ENCODE assay signal across 8 cellular contexts in genomic region chr11:78078218-78079167, GRCh38.
A peak's percentile ranks its signal among the peaks of the same experiment; 100 is the strongest.
DNase-seq lines count a peak whose midpoint lies in the region; ATAC-seq and TF ChIP-seq lines count a peak whose summit lies in the region.

No MANE protein-coding gene starts in this region.

- peaks cover 21% of the 10 kb centered on the region for H3K79me2 ChIP-seq in parathyroid adenoma

- peak; percentile 18 for DNase-seq in ELF-1 (ENCODE audit: low read depth, low spot score)
- DNase-seq in OCI-M1 (lab: John Stamatoyannopoulos, UW): peak; percentile 71
- DNase-seq in epithelial cell of esophagus (ENCODE audit: low read depth): no peak
- no peak for DNase-seq in HPDE6-E6E7 (ENCODE audit: extremely low spot score)
- DNase-seq in SKM-1 treated with dmso at 0.1 percent for 144 hours (lab: John Stamatoyannopoulos, UW; ENCODE audit: unreplicated experiment): no peak

- H3K4me3 ChIP-seq in epithelial cell of esophagus (ENCODE audit: low read length): peak overlapping the region; percentile 95
- H3K4me3 ChIP-seq in parathyroid adenoma (ENCODE audit: low read depth, low read length): peak overlapping the region; percentile 84

- H3K27me3 ChIP-seq in parathyroid adenoma (ENCODE audit: control insufficient read depth, insufficient read depth, low read length): no peaks in the 10 kb centered on the region

- H3K36me3 ChIP-seq in parathyroid adenoma (ENCODE audit: control insufficient read depth, insufficient read depth, low read length): no peaks in the 10 kb centered on the region

- peaks cover 5% of the 10 kb centered on the region for H3K4me1 ChIP-seq in parathyroid adenoma

- TF ChIP-seq CTCF in epithelial cell of esophagus (IDR thresholded peaks at IDR 0.05; ENCODE audit: insufficient read depth, low read depth, low read length, missing control alignments): no peak
- no peak for TF ChIP-seq CTCF in parathyroid adenoma (IDR thresholded peaks at IDR 0.05)

- ATAC-seq in GM21717 (IDR thresholded peaks at IDR 0.05; ENCODE audit: unreplicated experiment) (no peak), GM18873 (IDR thresholded peaks at IDR 0.05; ENCODE audit: low FRiP score, unreplicated experiment) (no peak)

- peak overlapping the region; percentile 80 for H3K9ac ChIP-seq in parathyroid adenoma

- no peaks in the 10 kb centered on the region for H3K9me3 ChIP-seq in parathyroid adenoma (ENCODE audit: control insufficient read depth, low read length)

- H3K4me2 ChIP-seq in parathyroid adenoma (ENCODE audit: low read length): peak overlapping the region; percentile 78

- no peak overlapping the region for H2AFZ ChIP-seq in parathyroid adenoma

- no peak overlapping the region for H3K27ac ChIP-seq in parathyroid adenoma

Comparison
In these comparisons a context has a peak if more than half of its experiments do, and no peak if none do; other contexts are left out.
1. DNase-seq: peak in ELF-1 (single experiment) and OCI-M1 (single experiment); none in epithelial cell of esophagus (single experiment), HPDE6-E6E7 (single experiment) and SKM-1 treated with dmso at 0.1 percent for 144 hours (single experiment).